In the genomic region with DNA sequence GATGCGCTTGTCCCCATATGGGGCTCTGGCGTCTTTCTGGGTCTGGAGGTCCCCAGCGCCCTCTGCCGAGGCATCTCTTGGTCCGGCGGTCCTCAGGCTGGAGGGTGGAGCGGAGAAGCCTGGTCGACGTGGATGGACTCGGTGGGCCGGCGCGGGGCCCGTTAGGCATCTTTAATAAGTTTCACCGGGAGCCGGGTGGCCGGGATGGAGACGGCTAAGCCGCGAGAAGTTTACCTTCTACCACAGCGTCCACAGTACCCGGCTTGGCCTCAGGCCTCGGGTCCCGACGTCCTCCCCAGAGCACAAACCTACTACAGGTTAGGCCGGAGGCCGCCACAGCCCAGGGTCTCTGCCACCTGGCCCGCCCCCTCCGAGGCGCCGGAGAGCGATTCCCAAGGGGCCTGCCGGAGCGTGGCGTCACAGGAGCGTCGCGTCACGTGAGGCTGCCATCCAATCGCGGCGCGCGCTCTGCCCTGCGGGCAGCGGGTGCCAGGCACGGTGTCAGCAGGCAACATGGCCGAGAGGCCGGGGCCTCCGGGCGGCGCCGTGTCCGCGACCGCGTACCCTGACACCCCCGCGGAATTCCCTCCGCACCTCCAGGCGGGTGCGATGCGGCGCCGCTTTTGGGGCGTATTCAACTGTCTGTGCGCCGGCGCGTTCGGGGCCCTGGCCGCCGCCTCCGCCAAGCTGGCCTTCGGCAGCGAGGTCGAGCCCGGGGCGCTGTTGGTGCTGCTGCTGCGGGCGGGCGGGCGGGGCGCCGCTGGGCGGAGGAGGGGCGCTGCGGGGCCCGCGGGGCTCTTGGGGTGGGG, we compare ENCODE assay signal across 8 cellular contexts. TPM values are rescaled to one million over a fixed set of nuclear protein-coding genes. Genes with fewer than 3 reads are reported as not detected.
DNase-seq lines count a peak whose midpoint lies in the region; ATAC-seq and TF ChIP-seq lines count a peak whose summit lies in the region.

Gene TMEM42 (plus strand): TSS at position 501 of the 809 bp plus-strand sequence. CDS start 13 bp downstream, at position 514.

- H3K4me3 ChIP-seq in GM12865 (ENCODE audit: low read depth, low read length) (peak within 1 kb of the TSS; percentile 83), psoas muscle (peak within 1 kb of the TSS; percentile 73), urinary bladder (ENCODE audit: low read depth, low read length) (peak within 1 kb of the TSS; percentile 71)

- no peaks in the 10 kb centered on the region for H3K9me3 Mint-ChIP-seq in T-helper 1 cell treated with Interleukin-12 subunit alpha and Interleukin-12 subunit beta and Interleukin-4 antibody, amounts not matched to agents 30 μg/mL and 1 μg/mL, for 36 hours

- H3K36me3 ChIP-seq in psoas muscle (ENCODE audit: insufficient read depth in 1 of 2, low read depth in 1 of 2), result no peaks in the 10 kb centered on the region
- H3K36me3 ChIP-seq in urinary bladder (ENCODE audit: insufficient read depth), result no peaks in the 10 kb centered on the region

- no peaks in the 10 kb centered on the region for H3K9me3 ChIP-seq in psoas muscle

- TF ChIP-seq CTCF in GM12865 (IDR thresholded peaks at IDR 0.05; ENCODE audit: insufficient read depth, low read depth, low read length, missing control alignments) (no peak), psoas muscle (IDR thresholded peaks at IDR 0.05) (peak; percentile 21)

- peaks cover 36% of the 10 kb centered on the region for H3K4me1 Mint-ChIP-seq in T-helper 1 cell treated with Interleukin-12 subunit alpha and Interleukin-12 subunit beta and Interleukin-4 antibody, amounts not matched to agents 30 μg/mL and 1 μg/mL, for 36 hours (ENCODE audit: low read depth)

- ATAC-seq in HG02571 (IDR thresholded peaks at IDR 0.05; ENCODE audit: unreplicated experiment), result peak; percentile 94
- peak; percentile 99 for ATAC-seq in left ventricle myocardium superior
- peak; percentile 99 for ATAC-seq in psoas muscle

- intact Hi-C loops in left ventricle myocardium superior (cut with micrococcal nuclease) (no loop called here), psoas muscle (cut with DNase I) (loop anchor here in 1 of 2 donors (5.0 kb wide), 1 partner anchor 99 kb away; the partner anchor contains the start of genes KIAA1143 and KIF15)

- peak within 1 kb of the TSS; percentile 92 for H3K27ac Mint-ChIP-seq in T-helper 1 cell treated with Interleukin-12 subunit alpha and Interleukin-12 subunit beta and Interleukin-4 antibody, amounts not matched to agents 30 μg/mL and 1 μg/mL, for 36 hours

- DNase-seq in GM12865 (ENCODE audit: low read depth) (peak; percentile 95), NCI-H1092 treated with DMSO at 0.1 percent for 48 hours (lab: John Stamatoyannopoulos, UW) (peak; percentile 87), left ventricle myocardium superior (peak; percentile 97), psoas muscle (peak; percentile 91 to 96)

- H3K27ac ChIP-seq in angular gyrus (ENCODE audit: low read depth, low read length), result peak within 1 kb of the TSS; percentile 88
- peak within 1 kb of the TSS; percentile 96 for H3K27ac ChIP-seq in psoas muscle
- peak within 1 kb of the TSS; percentile 90 for H3K27ac ChIP-seq in urinary bladder (ENCODE audit: low read depth)

- H3K36me3 Mint-ChIP-seq in T-helper 1 cell treated with Interleukin-12 subunit alpha and Interleukin-12 subunit beta and Interleukin-4 antibody, amounts not matched to agents 30 μg/mL and 1 μg/mL, for 36 hours (ENCODE audit: low read depth), result peaks cover 1% of the 10 kb centered on the region

- peak within 1 kb of the TSS; percentile 85 for H3K4me3 Mint-ChIP-seq in T-helper 1 cell treated with Interleukin-12 subunit alpha and Interleukin-12 subunit beta and Interleukin-4 antibody, amounts not matched to agents 30 μg/mL and 1 μg/mL, for 36 hours

- H3K27me3 Mint-ChIP-seq in T-helper 1 cell treated with Interleukin-12 subunit alpha and Interleukin-12 subunit beta and Interleukin-4 antibody, amounts not matched to agents 30 μg/mL and 1 μg/mL, for 36 hours (ENCODE audit: low read depth), result no peaks in the 10 kb centered on the region

- H3K4me1 ChIP-seq in psoas muscle, result peaks cover 21% of the 10 kb centered on the region
- H3K4me1 ChIP-seq in urinary bladder (ENCODE audit: insufficient read depth), result peaks cover 2% of the 10 kb centered on the region

- WGBS in psoas muscle, 3 donors, result 1 to 2% (median 1%) methylated on average over 58 to 90 of the region's 90 CpGs
- WGBS in urinary bladder, result 1% methylated on average over 88 of the region's 90 CpGs

- H3K27me3 ChIP-seq in psoas muscle (ENCODE audit: insufficient read depth in 3 of 3, low read length in 2 of 3), result no peaks in the 10 kb centered on the region

RNA-seq across cellular contexts. Expression of gene TMEM42, which starts in this region (rescaled TPM):
- total RNA-seq in left ventricle myocardium superior (10.0 TPM), psoas muscle (10 to 100 TPM in 2 of 4 donors, 1 to 10 TPM in 2; 7.5 to 15.6 (median 9.8) TPM), urinary bladder (7.9 TPM)
- polyA plus RNA-seq in psoas muscle (10 to 100 TPM; 12.5 to 14.0 (median 12.5) TPM), urinary bladder (20.8 TPM)

Comparison
In these comparisons a context has a peak if more than half of its experiments do, and no peak if none do; other contexts are left out.
1. Peak in every context shown above with its lines: DNase-seq, ATAC-seq, H3K4me3 ChIP-seq and H3K27ac ChIP-seq.